In genomic region chr9:15831384-15831783, GRCh38 we compare ENCODE assay signal across 20 cellular contexts.
DNase-seq lines count a peak whose midpoint lies in the region; ATAC-seq, FAIRE-seq and TF ChIP-seq lines count a peak whose summit lies in the region.
"Had no signal": no experiment of that assay in that cellular context is flagged by ENCODE, and none has a peak within 500 bp of the region (broad histone marks: within the 10 kb centered on the region; RNA-seq: fewer than 3 reads in every experiment).

No MANE protein-coding gene starts in this region.

- H3K4me3 ChIP-seq in SK-N-MC, result peak overlapping the region; percentile 21; the same call in 1 of the 2 replicates
- no peak overlapping the region for H3K4me3 ChIP-seq in retinal pigment epithelial cell (ENCODE audit: low read length)
- no peak overlapping the region for H3K4me3 ChIP-seq in WERI-Rb-1 (ENCODE audit: low read depth, low read length)
- H3K4me3 ChIP-seq: BLaER1 treated with 17β-estradiol and CSF1 and Interleukin-3, amounts not matched to agents 10 nM and 100 nM; GM12878; HAP-1 had no signal

- TF ChIP-seq CTCF in D721Med (IDR thresholded peaks at IDR 0.05; ENCODE audit: insufficient read depth, missing control alignments), result no peak
- no peak for TF ChIP-seq CTCF in retinal pigment epithelial cell (conservative IDR thresholded peaks at IDR 0.05; ENCODE audit: low read depth, low read length)
- no peak for TF ChIP-seq CTCF in WERI-Rb-1 (IDR thresholded peaks at IDR 0.05; ENCODE audit: low read depth, low read length)

- DNase-seq in D721Med (ENCODE audit: insufficient read length, low spot score) (no peak), SK-N-MC (ENCODE audit: low read depth, low spot score) (peak; percentile 58), retinal pigment epithelial cell (ENCODE audit: low read depth) (peak; percentile 31), WERI-Rb-1 (no peak), HuH-7 (ENCODE audit: low spot score) (no peak)
- DNase-seq: AML-193; BE2C; CD4-positive, alpha-beta T cell; CD8-positive, alpha-beta memory T cell; DND-41; EL; GDM1; GOT3; HFFc6 had no signal

- peak overlapping the region; percentile 47 for H3K9ac ChIP-seq in SK-N-MC (ENCODE audit: insufficient read length)
- H3K9ac ChIP-seq: BLaER1 treated with 17β-estradiol and CSF1 and Interleukin-3, amounts not matched to agents 10 nM and 100 nM had no signal

- FAIRE-seq in D721Med (lab: Jason Lieb, UNC), result peak; percentile 6
- FAIRE-seq: GM12878, GM19239, H54 had no signal

- H3K36me3 ChIP-seq in SK-N-MC (ENCODE audit: insufficient read depth, low read length), result no peaks in the 10 kb centered on the region
- H3K36me3 ChIP-seq in WERI-Rb-1, result no peaks in the 10 kb centered on the region
- H3K36me3 ChIP-seq: BE2C, HAP-1 had no signal

- no peaks in the 10 kb centered on the region for H3K27me3 ChIP-seq in WERI-Rb-1 (ENCODE audit: insufficient read depth, low read depth, severe bottlenecking)
- H3K27me3 ChIP-seq: BE2C; BLaER1 treated with 17β-estradiol and CSF1 and Interleukin-3, amounts not matched to agents 10 nM and 100 nM had no signal

- no peaks in the 10 kb centered on the region for H3K9me3 ChIP-seq in SK-N-MC (ENCODE audit: low read depth, low read length)
- H3K9me3 ChIP-seq in WERI-Rb-1 (ENCODE audit: severe bottlenecking), result no peaks in the 10 kb centered on the region
- H3K9me3 ChIP-seq: BE2C, HAP-1 had no signal

- H3K27ac ChIP-seq in SK-N-MC (peak overlapping the region; percentile 90), WERI-Rb-1 (no peak overlapping the region)
- H3K27ac ChIP-seq: BLaER1 treated with 17β-estradiol and CSF1 and Interleukin-3, amounts not matched to agents 10 nM and 100 nM had no signal

- ATAC-seq in HG03521 (IDR thresholded peaks at IDR 0.05; ENCODE audit: unreplicated experiment), result no peak
- ATAC-seq: GM12878 had no signal

Comparison
In these comparisons a context has a peak if more than half of its experiments do, and no peak if none do; other contexts are left out.
1. DNase-seq: peak in SK-N-MC (single experiment) and retinal pigment epithelial cell (single experiment); none in D721Med (single experiment), WERI-Rb-1 (single experiment) and HuH-7 (single experiment).